ENCODE assay signal across 27 cellular contexts in the genomic region with DNA sequence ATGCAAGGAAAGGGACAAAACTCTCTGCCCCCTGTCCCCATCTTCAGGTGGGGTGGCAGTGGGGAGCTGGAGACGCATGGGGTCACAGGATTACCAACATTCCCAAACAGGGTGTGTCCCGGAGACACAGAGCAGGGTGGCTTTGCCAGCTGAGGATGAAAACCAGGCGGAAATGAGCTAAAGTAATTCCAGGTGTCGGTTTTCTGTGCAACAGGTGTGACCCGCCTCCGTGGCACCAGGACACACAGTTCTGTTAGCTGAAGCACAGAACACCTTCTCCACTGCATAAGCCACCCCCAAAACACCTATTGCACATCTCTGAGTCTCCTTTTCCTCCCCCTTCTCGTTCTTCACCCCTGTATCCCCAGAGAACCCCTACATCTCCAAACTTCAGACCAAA.
"Had no signal": no experiment of that assay in that cellular context is flagged by ENCODE, and none has a peak within 500 bp of the region (broad histone marks: within the 10 kb centered on the region; RNA-seq: fewer than 3 reads in every experiment).

No MANE protein-coding gene starts in this region.

- H3K4me3 ChIP-seq: body of pancreas, colonic mucosa, esophagus squamous epithelium, left ventricle myocardium inferior, lung, pancreas, prostate gland, sigmoid colon, smooth muscle cell, stomach, thyroid gland, upper lobe of right lung had no signal

- DNase-seq: activated B cell treated with CpG ODN at 0.5 μM for 24 hours; activated CD4-positive, alpha-beta T cell treated with anti-CD3 and anti-CD28 coated beads, Interleukin-2, amount 50 U/mL, for 1 hour; activated CD8-positive, alpha-beta T cell treated with anti-CD3 and anti-CD28 coated beads for 36 hours; activated T-cell treated with anti-CD3 and anti-CD28 coated beads, Interleukin-2, amount 50 U/mL, for 4 hours; anterior cingulate cortex; body of pancreas; cerebellar nuclear complex; colonic mucosa; effector CD8-positive, alpha-beta T cell; esophagus squamous epithelium; mesendoderm; pancreas; retina; sigmoid colon; stimulated activated CD4-positive, alpha-beta T cell treated with anti-CD3 and anti-CD28 coated beads, Interleukin-1b, Interleukin-23, amount 100 ng/mL, for 48 hours; stimulated activated CD4-positive, alpha-beta T cell treated with anti-CD3 and anti-CD28 coated beads, Interleukin-4, amount 100 ng/mL, for 4 hours; stimulated activated CD8-positive, alpha-beta memory T cell treated with anti-CD3 and anti-CD28 coated beads, Interleukin-4, amount 100 ng/mL, for 48 hours; stomach; thyroid gland; upper lobe of right lung had no signal

- H3K9me3 ChIP-seq: body of pancreas, colonic mucosa, esophagus squamous epithelium, left ventricle myocardium inferior, pancreas, prostate gland, sigmoid colon, stomach, thyroid gland, upper lobe of right lung had no signal

- H3K4me1 ChIP-seq: body of pancreas, colonic mucosa, left ventricle myocardium inferior, pancreas, prostate gland, upper lobe of right lung had no signal

- H3K4me2 ChIP-seq: smooth muscle cell had no signal

- H3K36me3 ChIP-seq: colonic mucosa, esophagus squamous epithelium, left ventricle myocardium inferior, pancreas, prostate gland, sigmoid colon, stomach, thyroid gland, upper lobe of right lung had no signal

- H3K27me3 ChIP-seq: body of pancreas, colonic mucosa, pancreas, sigmoid colon, thyroid gland, upper lobe of right lung had no signal

- H3K27ac ChIP-seq: body of pancreas, colonic mucosa, epithelial cell of prostate, esophagus squamous epithelium, left ventricle myocardium inferior, pancreas, prostate gland, stomach, thyroid gland, upper lobe of right lung had no signal

- ATAC-seq: activated CD8-positive, alpha-beta T cell treated with anti-CD3 and anti-CD28 coated beads for 36 hours; activated T-cell treated with anti-CD3 and anti-CD28 coated beads, Interleukin-2, amount 50 U/mL, for 4 hours; activated T-helper 17 cell treated with anti-CD3 and anti-CD28 coated beads, Interleukin-2, amount 50 U/mL, for 72 hours; body of pancreas; pancreas; stimulated activated memory B cell treated with anti-CD40 and anti-IgM and Interleukin-4, amounts not matched to agents 10 μg/mL and 1 μg/mL and 100 μg/mL, for 72 hours had no signal
